ENCODE assay signal across 33 cellular contexts in the genomic region with DNA sequence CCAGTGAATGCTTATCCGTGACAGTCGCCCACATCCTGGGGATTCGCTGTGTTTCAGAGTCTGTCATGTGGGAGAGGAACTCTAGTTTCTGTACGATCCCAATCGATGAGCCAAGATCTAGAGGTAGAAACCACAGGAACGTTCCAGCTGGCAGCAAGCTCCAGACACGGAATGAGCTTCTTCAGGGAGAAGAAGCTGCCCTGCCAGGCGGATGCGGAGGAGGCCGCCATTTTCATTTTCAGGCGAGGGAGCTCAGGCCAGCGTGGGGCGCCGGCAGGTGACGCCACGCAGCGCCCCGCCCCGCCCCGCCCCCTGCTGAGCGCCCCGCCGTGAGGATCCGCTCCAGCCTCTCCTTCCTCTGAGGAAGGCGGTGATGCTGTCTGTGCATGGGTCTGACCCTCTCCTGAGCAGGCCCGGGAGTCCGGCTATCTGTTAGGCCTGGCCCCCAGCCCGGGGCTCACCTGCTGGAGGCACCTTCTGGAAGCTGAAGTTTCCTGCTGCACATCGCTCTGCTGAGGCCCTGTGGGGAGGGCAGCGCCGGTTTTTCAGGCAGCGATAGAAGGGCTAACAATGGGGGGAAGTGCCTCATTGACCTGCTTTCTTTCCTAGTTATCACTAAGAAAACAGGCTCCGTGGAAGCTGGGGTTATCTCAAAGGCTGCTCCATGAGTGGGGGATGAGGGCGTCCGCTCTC.
DNase-seq lines count a peak whose midpoint lies in the region; FAIRE-seq and TF ChIP-seq lines count a peak whose summit lies in the region.
"Had no signal": no experiment of that assay in that cellular context is flagged by ENCODE, and none has a peak within 500 bp of the region (broad histone marks: within the 10 kb centered on the region; RNA-seq: fewer than 3 reads in every experiment).

No MANE protein-coding gene starts in this region.

- H3K4me3 ChIP-seq in mammary epithelial cell (replicated peaks in 1 of 3; ENCODE audit: insufficient read depth in 1 of 3, low read depth in 2 of 3, low read length in 3 of 3): no peak overlapping the region
- no peak overlapping the region for H3K4me3 ChIP-seq in suprapubic skin
- H3K4me3 ChIP-seq: left lung, neural progenitor cell, skin epidermis had no signal

- H3K79me2 ChIP-seq in mammary epithelial cell (ENCODE audit: insufficient read depth, low read length): no peaks in the 10 kb centered on the region

- no peaks in the 10 kb centered on the region for H3K4me1 Mint-ChIP-seq in MCF 10A (ENCODE audit: insufficient read depth, unreplicated experiment)
- H3K4me1 Mint-ChIP-seq: activated naive CD8-positive, alpha-beta T cell treated with anti-CD3 and anti-CD28 coated beads for 36 hours had no signal

- POLR2A ChIA-PET in MCF 10A (lab: Yijun Ruan, JAX): no interaction called here

- H3K4me2 ChIP-seq in mammary epithelial cell (ENCODE audit: insufficient read depth, low read depth, low read length): no peak overlapping the region
- H3K4me2 ChIP-seq: KMS-11, neural progenitor cell had no signal

- TF ChIP-seq CTCF in mammary epithelial cell (conservative IDR thresholded peaks at IDR 0.05 in 1 of 2, IDR thresholded peaks at IDR 0.05 in 1 of 2; ENCODE audit: extremely low read depth in 1 of 2, insufficient read depth in 1 of 2, low read depth in 1 of 2, low read length in 2 of 2): no peak
- no peak for TF ChIP-seq CTCF in MCF 10A (IDR thresholded peaks at IDR 0.05; ENCODE audit: unreplicated experiment)
- no peak for TF ChIP-seq CTCF in suprapubic skin (IDR thresholded peaks at IDR 0.05)

- in situ Hi-C loops in mammary epithelial cell (cut with MboI; ENCODE audit: low sequenced_read_pairs in 2 of 2): no loop called here

- CTCF ChIA-PET in mammary epithelial cell (lab: Charles Lee; ENCODE audit: low non-redundant PET): no interaction called here
- CTCF ChIA-PET in MCF 10A (lab: Yijun Ruan, JAX): interaction anchor here (0.7 kb wide), 1 partner anchor 641 kb away, joined by 3 read pairs; no protein-coding TSS in a partner anchor

- intact Hi-C loops in mammary epithelial cell (cut with micrococcal nuclease): no loop called here
- intact Hi-C loops in MCF 10A (cut with micrococcal nuclease): no loop called here

- no peak overlapping the region for H3K27ac Mint-ChIP-seq in MCF 10A (ENCODE audit: low read depth, unreplicated experiment)
- H3K27ac Mint-ChIP-seq: activated naive CD8-positive, alpha-beta T cell treated with anti-CD3 and anti-CD28 coated beads for 36 hours; activated T-helper 2 cell treated with anti-CD3 and anti-CD28 coated beads, Interferon-gamma antibody, Interleukin-2, Interleukin-4, amounts not matched to agents 10 μg/mL and 5 μg/mL and 100 μg/mL, durations not matched to agents 14 hours and 24 hours and 36 hours; dendritic cell treated with granulocyte-macrophage colony-stimulating factor and Interleukin-4, amounts not matched to agents 40 ng/mL and 50 ng/mL, for 4 days; neural progenitor cell had no signal

- H3K9me3 Mint-ChIP-seq in MCF 10A (ENCODE audit: unreplicated experiment): no peaks in the 10 kb centered on the region

- no peak overlapping the region for H3K4me3 Mint-ChIP-seq in MCF 10A (ENCODE audit: unreplicated experiment)
- H3K4me3 Mint-ChIP-seq: activated naive CD8-positive, alpha-beta T cell treated with anti-CD3 and anti-CD28 coated beads for 36 hours; dendritic cell treated with granulocyte-macrophage colony-stimulating factor and Interleukin-4, amounts not matched to agents 40 ng/mL and 50 ng/mL, for 4 days; neural progenitor cell had no signal

- BruUV-seq in mammary epithelial cell (replicated peaks; lab: Mats Ljungman, UMichigan) (no TSS peak), MCF 10A (replicated peaks; lab: Mats Ljungman, UMichigan) (no TSS peak)

- H3K9ac ChIP-seq in mammary epithelial cell (ENCODE audit: insufficient read depth, low read length): no peak overlapping the region
- H3K9ac ChIP-seq: KMS-11, neural progenitor cell had no signal

- DNase-seq in mammary epithelial cell (peak; percentile 14), MCF 10A (ENCODE audit: unreplicated experiment) (no peak), glomerular endothelial cell (ENCODE audit: extremely low read depth, low read depth, low spot score) (peak; percentile 60), mesenteric fat pad (ENCODE audit: low spot score) (peak; percentile 82), suprapubic skin (ENCODE audit: low spot score in 2 of 2) (peak; percentile 32 to 50), HTR-8/SVneo (ENCODE audit: insufficient read length, low spot score) (no peak), activated gamma-delta T cell treated with Interleukin-2 at 50 U/mL for 16 hours (no peak)
- DNase-seq in activated naive CD4-positive, alpha-beta T cell treated with anti-CD3 and anti-CD28 coated beads, Interleukin-2, amount 50 U/mL, for 16 hours: no peak
- DNase-seq: activated CD4-positive, alpha-beta T cell treated with anti-CD3 and anti-CD28 coated beads, Interleukin-2, amount 50 U/mL, for 48 hours; activated CD4-positive, CD25-positive, alpha-beta regulatory T cell; activated CD8-positive, alpha-beta memory T cell treated with anti-CD3 and anti-CD28 coated beads, Interleukin-2, amount 50 U/mL, for 48 hours; activated naive CD8-positive, alpha-beta T cell treated with anti-CD3 and anti-CD28 coated beads for 36 hours; central memory CD4-positive, alpha-beta T cell; DMS79; NCI-H2029; NCI-H345; OCI-M1; SIG-M5; stimulated activated CD4-positive, alpha-beta T cell treated with anti-CD3 and anti-CD28 coated beads, Interleukin-1b, Interleukin-23, amount 100 ng/mL, for 48 hours; SW 1271; T1000 had no signal

- no peak for FAIRE-seq in HTR-8/SVneo (lab: Jason Lieb, UNC)
- FAIRE-seq: A204.1, astrocyte, GM18507, H1, urothelium cell line had no signal

- TF ChIP-seq POLR2A in suprapubic skin (IDR thresholded peaks at IDR 0.05): no peak

- H2AFZ ChIP-seq in mammary epithelial cell (ENCODE audit: low read depth, low read length): no peak overlapping the region
- H2AFZ ChIP-seq: neural progenitor cell had no signal

- H3K36me3 ChIP-seq in mammary epithelial cell (ENCODE audit: insufficient read depth, low read length) (no peaks in the 10 kb centered on the region), suprapubic skin (no peaks in the 10 kb centered on the region)
- H3K36me3 ChIP-seq: BE2C, left lung, neural progenitor cell had no signal

- H4K20me1 ChIP-seq in mammary epithelial cell (ENCODE audit: insufficient read depth, low read length): no peaks in the 10 kb centered on the region

- no peaks in the 10 kb centered on the region for H3K27me3 ChIP-seq in mammary epithelial cell (ENCODE audit: insufficient read depth, low read length)
- no peaks in the 10 kb centered on the region for H3K27me3 ChIP-seq in suprapubic skin
- H3K27me3 ChIP-seq: BE2C, left lung, neural progenitor cell had no signal

- H3K27me3 Mint-ChIP-seq in MCF 10A (ENCODE audit: insufficient read depth, unreplicated experiment): peaks cover 16% of the 10 kb centered on the region
- H3K27me3 Mint-ChIP-seq: activated naive CD8-positive, alpha-beta T cell treated with anti-CD3 and anti-CD28 coated beads for 36 hours; dendritic cell treated with granulocyte-macrophage colony-stimulating factor and Interleukin-4, amounts not matched to agents 40 ng/mL and 50 ng/mL, for 4 days had no signal

- peaks cover 5% of the 10 kb centered on the region for H3K36me3 Mint-ChIP-seq in MCF 10A (ENCODE audit: insufficient read depth, unreplicated experiment)
- H3K36me3 Mint-ChIP-seq: neural progenitor cell had no signal

- no peak for TF ChIP-seq EP300 in suprapubic skin (IDR thresholded peaks at IDR 0.05)

- 79% methylated on average over 16 of the region's 35 CpGs for WGBS in mammary epithelial cell (ENCODE audit: low coverage, missing lambda C conversion rate)
- 82% methylated on average over 19 of the region's 35 CpGs for WGBS in suprapubic skin

- H3K9me3 ChIP-seq in mammary epithelial cell (replicated peaks; ENCODE audit: insufficient read depth, low read length) (no peaks in the 10 kb centered on the region), suprapubic skin (no peaks in the 10 kb centered on the region)
- H3K9me3 ChIP-seq: BE2C, left lung had no signal

- no peak overlapping the region for H3K27ac ChIP-seq in mammary epithelial cell (ENCODE audit: insufficient read depth, low read depth, low read length)
- no peak overlapping the region for H3K27ac ChIP-seq in suprapubic skin
- H3K27ac ChIP-seq: KMS-11, left lung, neural progenitor cell, skin epidermis had no signal

- H3K4me1 ChIP-seq in mammary epithelial cell (ENCODE audit: insufficient read depth, low read length) (no peaks in the 10 kb centered on the region), suprapubic skin (no peaks in the 10 kb centered on the region)
- H3K4me1 ChIP-seq: BE2C, left lung, neural progenitor cell had no signal

- dilution Hi-C loops in mammary epithelial cell (cut with HindIII; ENCODE audit: low sequenced_read_pairs): loop anchor here (10.0 kb wide), 1 partner anchor 54 kb away; no protein-coding TSS in a partner anchor

Comparison
In these comparisons a context has a peak if more than half of its experiments do, and no peak if none do; other contexts are left out.
1. DNase-seq: peak in mammary epithelial cell (single experiment), glomerular endothelial cell (single experiment), mesenteric fat pad (single experiment) and suprapubic skin (2 of 2); none in MCF 10A (single experiment), HTR-8/SVneo (single experiment), activated naive CD4-positive, alpha-beta T cell treated with anti-CD3 and anti-CD28 coated beads, Interleukin-2, amount 50 U/mL, for 16 hours (single experiment) and activated gamma-delta T cell treated with Interleukin-2 at 50 U/mL for 16 hours (single experiment).